In the genomic region with DNA sequence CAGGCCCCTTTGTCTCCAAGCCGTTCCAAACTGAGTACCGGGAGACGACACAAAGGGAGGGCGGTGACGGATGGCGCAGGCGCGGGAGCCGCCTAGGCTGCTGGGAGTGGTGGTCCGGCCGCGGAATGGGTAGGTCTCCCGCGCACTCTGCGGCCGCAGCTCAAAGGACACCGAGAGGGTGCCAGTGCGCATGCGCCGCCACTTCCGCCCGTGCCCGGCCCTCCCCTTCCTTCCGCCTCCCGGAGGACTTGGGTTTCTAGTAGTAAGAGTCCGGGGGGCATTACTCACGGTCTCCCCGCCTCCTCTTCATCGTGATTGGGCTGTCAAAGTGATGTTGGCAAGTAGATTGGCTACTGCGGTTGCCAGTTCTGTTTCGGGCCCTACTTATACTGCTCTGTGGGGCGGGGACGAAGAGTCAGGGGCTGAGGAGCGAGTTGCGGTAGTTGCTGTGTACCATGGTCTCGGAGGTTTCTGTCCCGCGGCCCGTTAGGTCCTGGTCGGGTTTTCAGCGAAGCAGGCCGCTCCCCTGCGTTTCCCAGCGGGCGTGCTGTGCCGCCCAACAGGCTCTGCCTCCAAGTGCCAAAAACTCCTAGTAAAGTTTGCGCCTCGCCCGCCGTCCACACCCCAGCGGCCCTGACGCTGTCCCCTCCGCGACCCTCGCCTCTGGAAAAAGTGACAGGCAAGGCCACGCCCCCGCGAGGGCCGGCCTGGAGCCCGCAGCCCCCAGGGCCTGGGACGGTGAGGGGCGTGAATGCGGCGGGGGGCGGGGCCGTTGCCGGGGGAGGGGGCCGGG, we compare ENCODE assay signal across 8 cellular contexts.
A peak's percentile ranks its signal among the peaks of the same experiment; 100 is the strongest.
DNase-seq lines count a peak whose midpoint lies in the region; ATAC-seq and FAIRE-seq lines count a peak whose summit lies in the region.

No MANE protein-coding gene starts in this region.

- FAIRE-seq in islet of Langerhans (lab: Jason Lieb, UNC), result peak; percentile 96

- DNase-seq in AG20443 (ENCODE audit: low spot score) (peak; percentile 97), NCI-H446 (lab: John Stamatoyannopoulos, UW) (peak; percentile 56 to 85), cerebellar cortex (ENCODE audit: low spot score) (peak; percentile 99)
- peak; percentile 98 to 99 for DNase-seq in stimulated activated CD4-positive, alpha-beta T cell treated with anti-CD3 and anti-CD28 coated beads, Interleukin-12 subunit alpha, Interleukin-12 subunit beta, amount 100 ng/mL, for 24 hours (ENCODE audit: low read depth in 2 of 2)

- ATAC-seq in GM19043 (IDR thresholded peaks at IDR 0.05; ENCODE audit: low read depth, unreplicated experiment), result peak; percentile 43
- ATAC-seq in HG03354 (IDR thresholded peaks at IDR 0.05; ENCODE audit: poor library complexity, severe bottlenecking, unreplicated experiment), result peak; percentile 59
- peak; percentile 64 to 66 for ATAC-seq in activated CD4-positive, CD25-positive, alpha-beta regulatory T cell treated with anti-CD3 and anti-CD28 coated beads, Interleukin-2, amount 50 U/mL, for 24 hours

Comparison
In these comparisons a context has a peak if more than half of its experiments do, and no peak if none do; other contexts are left out.
1. Peak in every context shown above with its lines: DNase-seq and ATAC-seq.